ENCODE assay signal across 8 cellular contexts in the genomic region with DNA sequence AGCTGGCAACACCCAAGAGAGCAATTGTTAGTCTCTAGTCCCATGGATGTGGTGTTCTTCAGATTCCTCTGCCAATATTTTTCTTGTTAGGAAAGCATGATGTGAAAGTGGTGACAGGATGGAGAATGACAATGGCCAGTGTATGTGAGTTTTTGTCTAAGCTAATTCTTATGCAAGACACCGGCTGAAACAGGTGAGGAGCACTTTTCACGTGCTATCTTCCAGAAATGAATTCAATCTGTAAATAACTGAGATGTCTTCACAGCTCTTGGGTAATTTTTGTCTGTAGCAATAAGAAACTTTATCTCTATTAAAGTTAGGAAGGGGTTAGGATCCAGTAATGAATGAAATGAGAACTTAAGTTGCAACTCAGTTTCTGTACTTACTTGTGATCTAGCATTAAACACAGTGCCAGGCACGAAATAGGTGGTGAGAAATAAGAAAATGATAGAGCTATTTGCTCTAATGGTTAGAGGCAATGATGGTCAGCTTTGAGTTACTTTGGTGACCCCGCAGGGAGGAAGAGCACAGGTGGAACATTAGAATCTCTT. TPM values are rescaled to one million over a fixed set of nuclear protein-coding genes. Genes with fewer than 3 reads are reported as not detected.
DNase-seq lines count a peak whose midpoint lies in the region; ATAC-seq and TF ChIP-seq lines count a peak whose summit lies in the region.

No MANE protein-coding gene starts in this region.

- H3K9me3 ChIP-seq in breast epithelium, result no peaks in the 10 kb centered on the region
- no peaks in the 10 kb centered on the region for H3K9me3 ChIP-seq in mucosa of stomach (ENCODE audit: control insufficient read depth, low read length)

- H3K4me1 ChIP-seq in ACC112 (ENCODE audit: control insufficient read depth, insufficient read depth, low read length, unreplicated experiment) (peaks cover 44% of the 10 kb centered on the region), breast epithelium (no peaks in the 10 kb centered on the region), mucosa of stomach (ENCODE audit: control insufficient read depth, insufficient read depth, low read length) (peaks cover 29% of the 10 kb centered on the region)

- DNase-seq in HFFc6 (no peak), breast epithelium (ENCODE audit: low spot score in 2 of 2) (no peak), T1000 (lab: John Stamatoyannopoulos, UW) (no peak)
- no peak for DNase-seq in effector CD8-positive, alpha-beta T cell (lab: John Stamatoyannopoulos, UW)

- H3K27me3 Mint-ChIP-seq in HFFc6 (ENCODE audit: insufficient read depth), result no peaks in the 10 kb centered on the region

- no peaks in the 10 kb centered on the region for H3K9me3 Mint-ChIP-seq in HFFc6

- peak overlapping the region; percentile 79 for H3K9ac ChIP-seq in mucosa of stomach (ENCODE audit: low read length)

- H3K27ac ChIP-seq in ACC112 (ENCODE audit: low read depth, low read length), result no peak overlapping the region
- H3K27ac ChIP-seq in breast epithelium, result peak overlapping the region; percentile 69 to 77

- H3K36me3 ChIP-seq in ACC112 (ENCODE audit: insufficient read depth, low read length), result no peaks in the 10 kb centered on the region
- H3K36me3 ChIP-seq in breast epithelium, result no peaks in the 10 kb centered on the region
- no peaks in the 10 kb centered on the region for H3K36me3 ChIP-seq in mucosa of stomach (ENCODE audit: control insufficient read depth, insufficient read depth, low read length)

- H3K36me3 Mint-ChIP-seq in HFFc6 (ENCODE audit: low read depth), result peaks cover 4% of the 10 kb centered on the region; the same call in 1 of the 2 replicates

- H3K79me2 ChIP-seq in ACC112 (ENCODE audit: control insufficient read depth, insufficient read depth, low read length, unreplicated experiment), result peaks cover 55% of the 10 kb centered on the region

- TF ChIP-seq CTCF in HFFc6 (IDR thresholded peaks at IDR 0.05) (no peak), breast epithelium (IDR thresholded peaks at IDR 0.05) (no peak)

- no peaks in the 10 kb centered on the region for H3K27me3 ChIP-seq in ACC112 (ENCODE audit: insufficient read depth, low read length)
- no peaks in the 10 kb centered on the region for H3K27me3 ChIP-seq in breast epithelium
- H3K27me3 ChIP-seq in mucosa of stomach (ENCODE audit: control insufficient read depth, insufficient read depth, low read length), result no peaks in the 10 kb centered on the region

- H3K4me1 Mint-ChIP-seq in HFFc6 (ENCODE audit: low read depth), result peaks cover 48% of the 10 kb centered on the region

- no peak for TF ChIP-seq POLR2A in breast epithelium (IDR thresholded peaks at IDR 0.05)

- intact Hi-C loops in breast epithelium (cut with DNase I; ENCODE audit: low total_unique reads), result no loop called here

- H3K4me3 Mint-ChIP-seq in HFFc6, result peak overlapping the region; percentile 94

- H2AFZ ChIP-seq in ACC112 (ENCODE audit: low read length, unreplicated experiment), result peak overlapping the region; percentile 93

- peak overlapping the region; percentile 86 for H3K27ac Mint-ChIP-seq in HFFc6

- ATAC-seq in GM19035 (IDR thresholded peaks at IDR 0.05; ENCODE audit: unreplicated experiment) (no peak), HG03175 (IDR thresholded peaks at IDR 0.05; ENCODE audit: unreplicated experiment) (no peak)

- H3K4me3 ChIP-seq in ACC112 (ENCODE audit: low read depth, low read length), result peak overlapping the region; percentile 94
- H3K4me3 ChIP-seq in breast epithelium, result peak overlapping the region; percentile 73 to 82 (median 81)
- peak overlapping the region; percentile 91 for H3K4me3 ChIP-seq in mucosa of stomach (ENCODE audit: low read length)

RNA-seq across cellular contexts. Expression of a gene that starts 0.7 kb away (rescaled TPM):
- total RNA-seq in HFFc6 (2021; fragmentation: NEBNext Ultra II Directional; extraction: Animal tissue kit (Norgen Biotek cat#: 25700)), result 10 to 100 TPM; 36.0 to 47.6 (median 43.1) TPM
- 10 to 100 TPM; 28.2 to 30.6 (median 28.5) TPM for total RNA-seq in breast epithelium
